Comparison of ENCODE assay signal across 14 cellular contexts in the genomic region with DNA sequence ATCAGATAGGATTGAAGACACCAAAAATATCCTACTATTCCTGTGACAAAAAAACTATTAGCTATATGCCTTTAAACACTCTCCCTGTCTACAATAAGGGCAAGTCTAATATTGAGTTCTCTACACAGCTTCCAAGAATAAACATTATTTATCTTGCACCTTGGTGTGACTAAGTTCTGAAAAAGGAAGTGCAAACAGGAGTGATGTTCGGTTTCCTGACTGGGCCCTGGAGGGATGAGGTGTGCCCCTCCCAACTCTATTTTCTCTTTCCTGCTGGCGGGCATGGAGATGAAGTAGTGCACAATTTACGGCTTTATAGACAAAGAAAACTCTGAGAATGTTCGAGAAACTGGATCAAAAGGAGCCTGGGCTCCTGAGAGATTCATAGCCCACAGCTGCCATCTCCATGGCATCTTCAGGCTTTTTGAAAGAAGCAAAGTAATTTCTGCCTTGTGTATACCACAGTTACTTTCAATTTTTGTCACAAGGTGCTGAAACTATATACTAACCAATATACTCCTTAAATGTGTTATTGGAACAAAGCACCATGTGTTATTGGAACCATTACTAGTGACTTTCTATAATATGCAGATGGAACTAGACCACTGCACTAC. TPM values are rescaled to one million over a fixed set of nuclear protein-coding genes. Genes with fewer than 3 reads are reported as not detected.
DNase-seq lines count a peak whose midpoint lies in the region; ATAC-seq, FAIRE-seq and TF ChIP-seq lines count a peak whose summit lies in the region.
"Had no signal": no experiment of that assay in that cellular context is flagged by ENCODE, and none has a peak within 500 bp of the region (broad histone marks: within the 10 kb centered on the region; RNA-seq: fewer than 3 reads in every experiment).

No MANE protein-coding gene starts in this region.

- H3K27ac ChIP-seq in foreskin keratinocyte = no peak overlapping the region
- H3K27ac ChIP-seq: WERI-Rb-1 had no signal

- TF ChIP-seq CTCF in foreskin keratinocyte (conservative IDR thresholded peaks at IDR 0.05) = no peak

- ATAC-seq in GM19397 (IDR thresholded peaks at IDR 0.05; ENCODE audit: unreplicated experiment) (peak; percentile 85), HG02798 (IDR thresholded peaks at IDR 0.05; ENCODE audit: poor library complexity, unreplicated experiment) (peak; percentile 88), HG03442 (IDR thresholded peaks at IDR 0.05; ENCODE audit: unreplicated experiment) (peak; percentile 95), foreskin keratinocyte (no peak)
- ATAC-seq: activated T-cell treated with anti-CD3 and anti-CD28 coated beads, Interleukin-2, amount 50 U/mL, for 4 hours; HCT116; Right ventricle myocardium inferior; sciatic nerve had no signal

- no peaks in the 10 kb centered on the region for H3K27me3 ChIP-seq in foreskin keratinocyte

- TF ChIP-seq POLR2A in GM12891 (IDR thresholded peaks at IDR 0.05; ENCODE audit: low read depth, low read length) = no peak

- FAIRE-seq in GM12891 (lab: Jason Lieb, UNC) = peak; percentile 62

- no peaks in the 10 kb centered on the region for H3K4me1 ChIP-seq in foreskin keratinocyte

- DNase-seq in GM12891 (ENCODE audit: insufficient read length, low spot score) (no peak), NCI-H446 (lab: John Stamatoyannopoulos, UW) (no peak), foreskin keratinocyte (no peak), NCI-H1092 (lab: John Stamatoyannopoulos, UW) (no peak)
- no peak for DNase-seq in activated T-cell treated with anti-CD3 and anti-CD28 coated beads, Interleukin-2, amount 50 U/mL, for 1 hour
- DNase-seq: activated T-cell treated with anti-CD3 and anti-CD28 coated beads, Interleukin-2, amount 50 U/mL, for 4 hours; WERI-Rb-1 had no signal

TF ChIP-seq in GM12891, 5 proteins besides CTCF, POLR2A, EP300 and RAD21:
- TF ChIP-seq POU2F2 (IDR thresholded peaks at IDR 0.05; ENCODE audit: low read depth, low read length) = no peak
- TF ChIP-seq SPI1 (IDR thresholded peaks at IDR 0.05; ENCODE audit: low read depth, low read length) = peak; percentile 94

RNA-seq across cellular contexts. Expression of a gene that starts 22.3 kb away (rescaled TPM):
- polyA plus RNA-seq in GM12891 (2012; ENCODE audit: low read depth, missing spikeins) = not detected
- total RNA-seq in foreskin keratinocyte = 8.0 and 9.5 TPM in 2 replicates
- 4.9 and 5.1 TPM in 2 replicates for polyA plus RNA-seq in foreskin keratinocyte
- total RNA-seq: Daoy had no signal
